In genomic region chr16:30063893-30064745, GRCh38 we compare ENCODE assay signal across 1 cellular context.
A peak's percentile ranks its signal among the peaks of the same experiment; 100 is the strongest.
TF ChIP-seq lines count a peak whose summit lies in the region.

No MANE protein-coding gene starts in this region.

TF ChIP-seq in K562, 482 proteins besides CTCF, POLR2A, EP300 and RAD21 (continued from another document):
- no peak for TF ChIP-seq REST (CRISPR knock-in tag; IDR thresholded peaks at IDR 0.05; ENCODE audit: low read depth)
- TF ChIP-seq FOXO4 (CRISPR knock-in tag; IDR thresholded peaks at IDR 0.05) = no peak
- TF ChIP-seq ZFP91 (CRISPR knock-in tag; IDR thresholded peaks at IDR 0.05) = no peak
- peak; percentile 98 for TF ChIP-seq ZNF263 (CRISPR knock-in tag; IDR thresholded peaks at IDR 0.05; ENCODE audit: borderline replicate concordance)
- no peak; a peak in 1 of 6 replicates for TF ChIP-seq ZBTB11 (CRISPR knock-in tag; IDR thresholded peaks at IDR 0.05)
- TF ChIP-seq ZNF696 (CRISPR knock-in tag; conservative IDR thresholded peaks at IDR 0.05) = no peak
- peak; percentile 11 to 18; a peak in 2 of 4 replicates for TF ChIP-seq MAZ (CRISPR knock-in tag; conservative IDR thresholded peaks at IDR 0.05 in 1 of 2, IDR thresholded peaks at IDR 0.05 in 1 of 2)
- TF ChIP-seq XRCC5 (IDR thresholded peaks at IDR 0.05; ENCODE audit: low read depth, low read length) = peak; percentile 19; the same call in 1 of the 2 replicates
- TF ChIP-seq POLR2AphosphoS5 (IDR thresholded peaks at IDR 0.05; ENCODE audit: control insufficient read depth, insufficient read depth, low read depth, low read length) = peak; percentile 38; the same call in 1 of the 2 replicates
- TF ChIP-seq ZNF780A (CRISPR knock-in tag; IDR thresholded peaks at IDR 0.05) = no peak
- TF ChIP-seq HEY1 (CRISPR knock-in tag; IDR thresholded peaks at IDR 0.05; ENCODE audit: borderline replicate concordance) = no peak
- no peak for TF ChIP-seq C11orf30 (IDR thresholded peaks at IDR 0.05; ENCODE audit: low read depth)
- TF ChIP-seq CC2D1A (IDR thresholded peaks at IDR 0.05) = 0 out of 2 replicates have a peak, but pooled peaks have one; percentile 12
- peak; percentile 44 for TF ChIP-seq TBP (optimal IDR thresholded peaks at IDR 0.05; ENCODE audit: low read depth, low read length)
- TF ChIP-seq NKRF (IDR thresholded peaks at IDR 0.05; ENCODE audit: borderline replicate concordance) = no peak
- TF ChIP-seq RAD51 (IDR thresholded peaks at IDR 0.05; ENCODE audit: borderline replicate concordance, low read depth) = peak; percentile 88
- TF ChIP-seq ID3 (CRISPR knock-in tag; IDR thresholded peaks at IDR 0.05) = no peak
- no peak for TF ChIP-seq ID3 (tag; IDR thresholded peaks at IDR 0.05)
- peak; percentile 66; the same call in 1 of the 2 replicates for TF ChIP-seq NFRKB (IDR thresholded peaks at IDR 0.05; ENCODE audit: low read depth)
- peak; percentile 49 for TF ChIP-seq SMAD4 (CRISPR knock-in tag; conservative IDR thresholded peaks at IDR 0.05)
- TF ChIP-seq BRD9 (IDR thresholded peaks at IDR 0.05; ENCODE audit: low read depth, partially characterized antibody) = peak; percentile 28
- peak; percentile 60; the same call in 1 of the 2 replicates for TF ChIP-seq VEZF1 (CRISPR knock-in tag; IDR thresholded peaks at IDR 0.05)
- TF ChIP-seq ZNF507 (tag; conservative IDR thresholded peaks at IDR 0.05) = no peak
- peak; percentile 67 to 69 for TF ChIP-seq MNT (conservative IDR thresholded peaks at IDR 0.05)
- no peak for TF ChIP-seq STAT6 (CRISPR knock-in tag; IDR thresholded peaks at IDR 0.05)
